In genomic region chr16:89860747-89861304, GRCh38 we compare ENCODE assay signal across 1 cellular context.
A peak's percentile ranks its signal among the peaks of the same experiment; 100 is the strongest.
TF ChIP-seq lines count a peak whose summit lies in the region.

No MANE protein-coding gene starts in this region.

TF ChIP-seq in K562, 482 proteins besides CTCF, POLR2A, EP300 and RAD21 (continues in another document):
- TF ChIP-seq UBTF (IDR thresholded peaks at IDR 0.05; ENCODE audit: borderline replicate concordance in 1 of 2, low read depth in 2 of 2, low read length in 2 of 2) (no peak), ETV5 (CRISPR knock-in tag; IDR thresholded peaks at IDR 0.05; ENCODE audit: low read depth) (0 out of 2 replicates have a peak, but pooled peaks have one; percentile 16), CXXC5 (CRISPR knock-in tag; IDR thresholded peaks at IDR 0.05) (peak; percentile 37; the same call in 1 of the 2 replicates), HMG20B (CRISPR knock-in tag; IDR thresholded peaks at IDR 0.05) (no peak), HEY1 (CRISPR knock-in tag; IDR thresholded peaks at IDR 0.05; ENCODE audit: borderline replicate concordance) (no peak), ZNF24 (IDR thresholded peaks at IDR 0.05) (0 out of 2 replicates have a peak, but pooled peaks have one; percentile 21), ZEB2 (IDR thresholded peaks at IDR 0.05) (no peak), HCFC1 (IDR thresholded peaks at IDR 0.05; ENCODE audit: low read depth, low read length) (0 out of 2 replicates have a peak, but pooled peaks have one; percentile 20), ZNF140 (CRISPR knock-in tag; IDR thresholded peaks at IDR 0.05) (no peak), GABPB1 (CRISPR knock-in tag; IDR thresholded peaks at IDR 0.05) (0 out of 2 replicates have a peak, but pooled peaks have one; percentile 30), ELF1 (tag; IDR thresholded peaks at IDR 0.05) (no peak), POLR2G (IDR thresholded peaks at IDR 0.05; ENCODE audit: low read depth, low read length) (peak; percentile 45; the same call in 1 of the 2 replicates), GATA2 (CRISPR knock-in tag; IDR thresholded peaks at IDR 0.05) (no peak), MAFF (IDR thresholded peaks at IDR 0.05; ENCODE audit: low read length) (no peak), KAT7 (CRISPR knock-in tag; IDR thresholded peaks at IDR 0.05; ENCODE audit: borderline replicate concordance) (no peak), DEAF1 (CRISPR knock-in tag; IDR thresholded peaks at IDR 0.05) (peak; percentile 89), FOXA1 (IDR thresholded peaks at IDR 0.05; ENCODE audit: borderline replicate concordance) (no peak), FIP1L1 (IDR thresholded peaks at IDR 0.05; ENCODE audit: low read depth, low read length, poor library complexity, severe bottlenecking) (peak; percentile 52), ZFP1 (CRISPR knock-in tag; IDR thresholded peaks at IDR 0.05) (no peak), ESRRA (IDR thresholded peaks at IDR 0.05; ENCODE audit: borderline replicate concordance, low read depth) (0 out of 2 replicates have a peak, but pooled peaks have one; percentile 50), SMAD4 (CRISPR knock-in tag; conservative IDR thresholded peaks at IDR 0.05) (peak; percentile 64; the same call in 1 of the 2 replicates), HDAC6 (IDR thresholded peaks at IDR 0.05; ENCODE audit: low read depth, low read length) (no peak), SMC3 (conservative IDR thresholded peaks at IDR 0.05; ENCODE audit: insufficient read depth, low read depth, low read length) (peak; percentile 94), MNT (conservative IDR thresholded peaks at IDR 0.05) (peak in 1 of 2 experiments; percentile 60; a peak in 2 of 4 replicates), BCOR (IDR thresholded peaks at IDR 0.05) (0 out of 2 replicates have a peak, but pooled peaks have one; percentile 23), MAZ (CRISPR knock-in tag; conservative IDR thresholded peaks at IDR 0.05 in 1 of 2, IDR thresholded peaks at IDR 0.05 in 1 of 2) (peak; percentile 46 to 76; a peak in 3 of 4 replicates), SRSF9 (IDR thresholded peaks at IDR 0.05; ENCODE audit: borderline replicate concordance, low read depth, low read length) (no peak), NRF1 (conservative IDR thresholded peaks at IDR 0.05 in 1 of 2, IDR thresholded peaks at IDR 0.05 in 1 of 2) (peak in 1 of 2 experiments; percentile 18; a peak in 1 of 4 replicates), ZNF609 (CRISPR knock-in tag; IDR thresholded peaks at IDR 0.05; ENCODE audit: borderline replicate concordance) (0 out of 2 replicates have a peak, but pooled peaks have one; percentile 31), GABPB2 (CRISPR knock-in tag; conservative IDR thresholded peaks at IDR 0.05) (no peak), ZNF324 (CRISPR knock-in tag; IDR thresholded peaks at IDR 0.05) (no peak), ZNF316 (IDR thresholded peaks at IDR 0.05) (no peak), ZNF23 (CRISPR knock-in tag; IDR thresholded peaks at IDR 0.05) (no peak), NR2C2 (CRISPR knock-in tag; IDR thresholded peaks at IDR 0.05) (0 out of 2 replicates have a peak, but pooled peaks have one; percentile 58), NR2C2 (tag; IDR thresholded peaks at IDR 0.05) (no peak), CREM (IDR thresholded peaks at IDR 0.05; ENCODE audit: low read depth) (peak; percentile 39; the same call in 1 of the 2 replicates), ZBTB7A (IDR thresholded peaks at IDR 0.05; ENCODE audit: borderline replicate concordance, control insufficient read depth, low read depth, low read length) (peak; percentile 52; the same call in 1 of the 2 replicates), MYBL2 (IDR thresholded peaks at IDR 0.05; ENCODE audit: low read depth) (no peak), MYBL2 (CRISPR knock-in tag; IDR thresholded peaks at IDR 0.05; ENCODE audit: borderline replicate concordance) (no peak), THRAP3 (IDR thresholded peaks at IDR 0.05; ENCODE audit: borderline replicate concordance) (no peak), IRF2 (CRISPR knock-in tag; IDR thresholded peaks at IDR 0.05) (no peak), RCOR1 (IDR thresholded peaks at IDR 0.05; ENCODE audit: borderline replicate concordance in 1 of 2, low read depth in 2 of 2, low read length in 2 of 2) (no peak), ZNF124 (CRISPR knock-in tag; IDR thresholded peaks at IDR 0.05) (no peak)
- TF ChIP-seq, protein P1, sequence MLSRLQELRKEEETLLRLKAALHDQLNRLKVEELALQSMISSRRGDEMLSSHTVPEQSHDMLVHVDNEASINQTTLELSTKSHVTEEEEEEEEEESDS (CRISPR knock-in tag; IDR thresholded peaks at IDR 0.05) = no peak
- TF ChIP-seq, protein P2, sequence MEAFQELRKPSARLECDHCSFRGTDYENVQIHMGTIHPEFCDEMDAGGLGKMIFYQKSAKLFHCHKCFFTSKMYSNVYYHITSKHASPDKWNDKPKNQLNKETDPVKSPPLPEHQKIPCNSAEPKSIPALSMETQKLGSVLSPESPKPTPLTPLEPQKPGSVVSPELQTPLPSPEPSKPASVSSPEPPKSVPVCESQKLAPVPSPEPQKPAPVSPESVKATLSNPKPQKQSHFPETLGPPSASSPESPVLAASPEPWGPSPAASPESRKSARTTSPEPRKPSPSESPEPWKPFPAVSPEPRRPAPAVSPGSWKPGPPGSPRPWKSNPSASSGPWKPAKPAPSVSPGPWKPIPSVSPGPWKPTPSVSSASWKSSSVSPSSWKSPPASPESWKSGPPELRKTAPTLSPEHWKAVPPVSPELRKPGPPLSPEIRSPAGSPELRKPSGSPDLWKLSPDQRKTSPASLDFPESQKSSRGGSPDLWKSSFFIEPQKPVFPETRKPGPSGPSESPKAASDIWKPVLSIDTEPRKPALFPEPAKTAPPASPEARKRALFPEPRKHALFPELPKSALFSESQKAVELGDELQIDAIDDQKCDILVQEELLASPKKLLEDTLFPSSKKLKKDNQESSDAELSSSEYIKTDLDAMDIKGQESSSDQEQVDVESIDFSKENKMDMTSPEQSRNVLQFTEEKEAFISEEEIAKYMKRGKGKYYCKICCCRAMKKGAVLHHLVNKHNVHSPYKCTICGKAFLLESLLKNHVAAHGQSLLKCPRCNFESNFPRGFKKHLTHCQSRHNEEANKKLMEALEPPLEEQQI (IDR thresholded peaks at IDR 0.05) = no peak
- TF ChIP-seq, protein P3, sequence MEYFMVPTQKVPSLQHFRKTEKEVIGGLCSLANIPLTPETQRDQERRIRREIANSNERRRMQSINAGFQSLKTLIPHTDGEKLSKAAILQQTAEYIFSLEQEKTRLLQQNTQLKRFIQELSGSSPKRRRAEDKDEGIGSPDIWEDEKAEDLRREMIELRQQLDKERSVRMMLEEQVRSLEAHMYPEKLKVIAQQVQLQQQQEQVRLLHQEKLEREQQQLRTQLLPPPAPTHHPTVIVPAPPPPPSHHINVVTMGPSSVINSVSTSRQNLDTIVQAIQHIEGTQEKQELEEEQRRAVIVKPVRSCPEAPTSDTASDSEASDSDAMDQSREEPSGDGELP (CRISPR knock-in tag; IDR thresholded peaks at IDR 0.05; ENCODE audit: borderline replicate concordance) = peak; percentile 74
- TF ChIP-seq, protein P4, sequence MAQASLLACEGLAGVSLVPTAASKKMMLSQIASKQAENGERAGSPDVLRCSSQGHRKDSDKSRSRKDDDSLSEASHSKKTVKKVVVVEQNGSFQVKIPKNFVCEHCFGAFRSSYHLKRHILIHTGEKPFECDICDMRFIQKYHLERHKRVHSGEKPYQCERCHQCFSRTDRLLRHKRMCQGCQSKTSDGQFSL (CRISPR knock-in tag; IDR thresholded peaks at IDR 0.05) = peak; percentile 88; the same call in 1 of the 2 replicates
- TF ChIP-seq, protein P4 (tag; IDR thresholded peaks at IDR 0.05) = 0 out of 4 replicates have a peak, but pooled peaks of 1 of the 2 experiments have one; percentile 54
- TF ChIP-seq, protein P5, sequence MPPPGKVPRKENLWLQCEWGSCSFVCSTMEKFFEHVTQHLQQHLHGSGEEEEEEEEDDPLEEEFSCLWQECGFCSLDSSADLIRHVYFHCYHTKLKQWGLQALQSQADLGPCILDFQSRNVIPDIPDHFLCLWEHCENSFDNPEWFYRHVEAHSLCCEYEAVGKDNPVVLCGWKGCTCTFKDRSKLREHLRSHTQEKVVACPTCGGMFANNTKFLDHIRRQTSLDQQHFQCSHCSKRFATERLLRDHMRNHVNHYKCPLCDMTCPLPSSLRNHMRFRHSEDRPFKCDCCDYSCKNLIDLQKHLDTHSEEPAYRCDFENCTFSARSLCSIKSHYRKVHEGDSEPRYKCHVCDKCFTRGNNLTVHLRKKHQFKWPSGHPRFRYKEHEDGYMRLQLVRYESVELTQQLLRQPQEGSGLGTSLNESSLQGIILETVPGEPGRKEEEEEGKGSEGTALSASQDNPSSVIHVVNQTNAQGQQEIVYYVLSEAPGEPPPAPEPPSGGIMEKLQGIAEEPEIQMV (tag; conservative IDR thresholded peaks at IDR 0.05; ENCODE audit: low read depth) = no peak
